Comparison of ENCODE assay signal across 1 cellular context in genomic region chr2:96868555-96869280, GRCh38.
TF ChIP-seq lines count a peak whose summit lies in the region.

No MANE protein-coding gene starts in this region.

TF ChIP-seq in HepG2, 621 proteins besides CTCF, POLR2A, EP300 and RAD21 (continued from another document and continues in another):
- TF ChIP-seq SSRP1 (CRISPR knock-in tag; IDR thresholded peaks at IDR 0.05) (no peak; the same call in 1 of the 2 replicates), POLR2G (IDR thresholded peaks at IDR 0.05; ENCODE audit: low read depth, low read length) (peak; percentile 82), ARID4A (CRISPR knock-in tag; IDR thresholded peaks at IDR 0.05; ENCODE audit: borderline replicate concordance) (peak; percentile 87), ZNF142 (CRISPR knock-in tag; IDR thresholded peaks at IDR 0.05) (no peak), ZNF224 (CRISPR knock-in tag; IDR thresholded peaks at IDR 0.05) (0 out of 2 replicates have a peak, but pooled peaks have one; percentile 20), ZGPAT (CRISPR knock-in tag; IDR thresholded peaks at IDR 0.05) (0 out of 2 replicates have a peak, but pooled peaks have one; percentile 60), PAXIP1 (CRISPR knock-in tag; conservative IDR thresholded peaks at IDR 0.05) (peak; percentile 86), ZKSCAN8 (CRISPR knock-in tag; IDR thresholded peaks at IDR 0.05; ENCODE audit: borderline replicate concordance) (peak; percentile 14; the same call in 1 of the 2 replicates), TOE1 (CRISPR knock-in tag; IDR thresholded peaks at IDR 0.05) (peak; percentile 64; the same call in 1 of the 2 replicates), ZNF225 (CRISPR knock-in tag; IDR thresholded peaks at IDR 0.05) (no peak), HNF4G (IDR thresholded peaks at IDR 0.05; ENCODE audit: borderline replicate concordance, low read depth, low read length) (no peak), HNF4G (CRISPR knock-in tag; IDR thresholded peaks at IDR 0.05; ENCODE audit: borderline replicate concordance, low read depth) (peak; percentile 33; the same call in 1 of the 2 replicates), ISX (CRISPR knock-in tag; conservative IDR thresholded peaks at IDR 0.05) (0 out of 2 replicates have a peak, but pooled peaks have one; percentile 28), CREBL2 (CRISPR knock-in tag; IDR thresholded peaks at IDR 0.05; ENCODE audit: borderline replicate concordance) (no peak), ETS1 (CRISPR knock-in tag; IDR thresholded peaks at IDR 0.05) (peak; percentile 19; the same call in 1 of the 2 replicates), GPN1 (CRISPR knock-in tag; IDR thresholded peaks at IDR 0.05; ENCODE audit: borderline replicate concordance) (no peak), IRF1 (CRISPR knock-in tag; IDR thresholded peaks at IDR 0.05; ENCODE audit: low read depth) (peak; percentile 87; the same call in 1 of the 2 replicates), SNAPC4 (CRISPR knock-in tag; IDR thresholded peaks at IDR 0.05) (no peak), ZNF577 (CRISPR knock-in tag; IDR thresholded peaks at IDR 0.05; ENCODE audit: borderline replicate concordance, low read depth) (no peak), ZNF616 (CRISPR knock-in tag; IDR thresholded peaks at IDR 0.05; ENCODE audit: low read depth) (peak; percentile 71; the same call in 1 of the 2 replicates), GATAD2A (CRISPR knock-in tag; IDR thresholded peaks at IDR 0.05) (peak; percentile 79), SNRNP70 (IDR thresholded peaks at IDR 0.05; ENCODE audit: low read depth, low read length) (no peak), SUZ12 (IDR thresholded peaks at IDR 0.05; ENCODE audit: low read depth, low read length) (no peak), PBX2 (CRISPR knock-in tag; IDR thresholded peaks at IDR 0.05) (no peak)
